ENCODE assay signal across 1 cellular context in genomic region chr11:75345455-75346224, GRCh38.
TF ChIP-seq lines count a peak whose summit lies in the region.

No MANE protein-coding gene starts in this region.

TF ChIP-seq in GM23338, 12 proteins besides CTCF, POLR2A, EP300 and RAD21 (continued from another document):
- no peak for TF ChIP-seq ZNF462 (CRISPR knock-in tag; IDR thresholded peaks at IDR 0.05)
- no peak for TF ChIP-seq JUNB (IDR thresholded peaks at IDR 0.05; ENCODE audit: unreplicated experiment)
- no peak for TF ChIP-seq POLR2AphosphoS5 (IDR thresholded peaks at IDR 0.05; ENCODE audit: low read depth)
